ENCODE assay signal across 10 cellular contexts in the genomic region with DNA sequence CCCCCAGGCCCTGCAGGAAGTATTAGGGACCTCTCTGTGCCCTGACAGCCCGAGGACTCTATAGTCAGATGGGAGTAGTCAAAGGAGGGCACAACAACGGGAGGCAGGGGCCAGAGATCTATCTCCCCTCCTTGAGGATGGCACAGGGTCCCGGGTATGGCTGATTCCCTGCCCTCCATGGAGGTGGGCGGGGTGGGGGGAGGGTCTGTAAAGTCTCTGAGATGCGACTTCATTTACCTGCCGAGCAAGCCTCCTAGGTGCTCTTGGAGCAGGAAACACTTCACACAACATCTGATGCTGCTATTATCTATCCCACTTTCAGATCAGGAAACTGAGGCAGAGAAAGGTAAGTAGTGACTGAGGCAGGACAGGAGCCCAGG. TPM values are rescaled to one million over a fixed set of nuclear protein-coding genes. Genes with fewer than 3 reads are reported as not detected.
DNase-seq lines count a peak whose midpoint lies in the region; ATAC-seq and TF ChIP-seq lines count a peak whose summit lies in the region.
"Had no signal": no experiment of that assay in that cellular context is flagged by ENCODE, and none has a peak within 500 bp of the region (broad histone marks: within the 10 kb centered on the region; RNA-seq: fewer than 3 reads in every experiment).

No MANE protein-coding gene starts in this region.

- peak overlapping the region; percentile 29 for H3K4me3 ChIP-seq in AG09309 (ENCODE audit: control insufficient read depth, low read depth, low read length)
- no peak overlapping the region for H3K4me3 ChIP-seq in RWPE2 (ENCODE audit: severe bottlenecking)
- peak overlapping the region; percentile 45 for H3K4me3 ChIP-seq in fibroblast of pulmonary artery (replicated peaks; ENCODE audit: low read depth, low read length)
- H3K4me3 ChIP-seq in MM.1S (ENCODE audit: low read length): no peak overlapping the region

- H3K9me2 ChIP-seq in MM.1S (replicated peaks; ENCODE audit: insufficient read depth, low read length): no peaks in the 10 kb centered on the region

- H3K36me3 Mint-ChIP-seq in osteocyte (ENCODE audit: unreplicated experiment): peaks cover 5% of the 10 kb centered on the region

- no peaks in the 10 kb centered on the region for H3K79me2 ChIP-seq in MM.1S (ENCODE audit: low read length)

- H3F3A ChIP-seq in MM.1S (ENCODE audit: insufficient read depth, low read length): no peaks in the 10 kb centered on the region

- peak overlapping the region; percentile 75 for H3K4me3 Mint-ChIP-seq in osteocyte (ENCODE audit: unreplicated experiment)

- TF ChIP-seq CTCF in AG09309 (IDR thresholded peaks at IDR 0.05; ENCODE audit: control insufficient read depth, insufficient read depth, low read depth, low read length, missing control alignments) (no peak), RWPE2 (IDR thresholded peaks at IDR 0.05; ENCODE audit: poor library complexity, severe bottlenecking) (no peak), fibroblast of pulmonary artery (IDR thresholded peaks at IDR 0.05; ENCODE audit: low read length, missing control alignments) (no peak), osteocyte (IDR thresholded peaks at IDR 0.05) (no peak), MM.1S (IDR thresholded peaks at IDR 0.05; ENCODE audit: low read length) (no peak)

- DNase-seq in AG09309 (ENCODE audit: low read depth): no peak
- no peak for DNase-seq in RWPE2 (ENCODE audit: low spot score)
- no peak for DNase-seq in fibroblast of pulmonary artery (ENCODE audit: low read depth)
- no peak for DNase-seq in osteocyte (ENCODE audit: extremely low spot score, unreplicated experiment)
- DNase-seq in cerebellum (ENCODE audit: low spot score): no peak
- DNase-seq in MM.1S: no peak
- DNase-seq: activated CD4-positive, CD25-positive, alpha-beta regulatory T cell treated with anti-CD3 and anti-CD28 coated beads, Interleukin-2, amount 50 U/mL, for 72 hours; NCI-H510A had no signal

- no peak overlapping the region for H2AFZ ChIP-seq in MM.1S (ENCODE audit: low read length)

- H3K27me3 ChIP-seq in RWPE2 (ENCODE audit: insufficient read depth, poor library complexity, severe bottlenecking) (no peaks in the 10 kb centered on the region), MM.1S (replicated peaks; ENCODE audit: insufficient read depth, low read length) (peaks cover 64% of the 10 kb centered on the region)

- H3K9ac ChIP-seq in MM.1S (ENCODE audit: low read length): no peak overlapping the region

- ATAC-seq in RWPE2 (ENCODE audit: low read depth): no peak
- no peak for ATAC-seq in HG03442 (IDR thresholded peaks at IDR 0.05; ENCODE audit: unreplicated experiment)
- ATAC-seq in GM21619 (IDR thresholded peaks at IDR 0.05; ENCODE audit: unreplicated experiment): no peak

- peaks cover 27% of the 10 kb centered on the region for H3K4me1 ChIP-seq in RWPE2 (ENCODE audit: insufficient read depth, poor library complexity, severe bottlenecking)
- H3K4me1 ChIP-seq in MM.1S (ENCODE audit: low read length): peaks cover 9% of the 10 kb centered on the region

- peak overlapping the region; percentile 90 for H3K27ac Mint-ChIP-seq in osteocyte (ENCODE audit: unreplicated experiment)

- no peaks in the 10 kb centered on the region for H3K27me3 Mint-ChIP-seq in osteocyte (ENCODE audit: unreplicated experiment)

- H3K9me3 ChIP-seq in RWPE2 (ENCODE audit: severe bottlenecking): no peaks in the 10 kb centered on the region
- no peaks in the 10 kb centered on the region for H3K9me3 ChIP-seq in MM.1S (replicated peaks; ENCODE audit: insufficient read depth, low read length)

- H3K27ac ChIP-seq in RWPE2 (ENCODE audit: poor library complexity, severe bottlenecking) (peak overlapping the region; percentile 93), MM.1S (ENCODE audit: low read length) (no peak overlapping the region)

- H3K36me3 ChIP-seq in RWPE2 (ENCODE audit: low read depth) (peaks cover 15% of the 10 kb centered on the region), MM.1S (replicated peaks; ENCODE audit: insufficient read depth, low read length) (no peaks in the 10 kb centered on the region)

- H3K4me1 Mint-ChIP-seq in osteocyte (ENCODE audit: unreplicated experiment): peaks cover 66% of the 10 kb centered on the region

- no peaks in the 10 kb centered on the region for H3K9me3 Mint-ChIP-seq in osteocyte (ENCODE audit: unreplicated experiment)

- no peaks in the 10 kb centered on the region for H4K20me1 ChIP-seq in MM.1S (ENCODE audit: insufficient read depth, low read length)

- H3K4me2 ChIP-seq in MM.1S (ENCODE audit: low read depth, low read length): no peak overlapping the region

RNA-seq across cellular contexts. Expression of a gene that starts 0.8 kb away (rescaled TPM):
- 282 and 283 TPM in 2 replicates for total RNA-seq in osteocyte
- total RNA-seq in cerebellum: 2.6 TPM

RNA-seq across cellular contexts. Expression of a gene that starts 20.4 kb away (rescaled TPM):
- total RNA-seq in osteocyte (not detected in 2 replicates), cerebellum (not detected)

RNA-seq across cellular contexts. Expression of a gene that starts 40.3 kb away (rescaled TPM):
- total RNA-seq in osteocyte (29.2 and 31.5 TPM in 2 replicates), cerebellum (3.4 TPM)

RNA-seq across cellular contexts. Expression of a gene that starts 49.1 kb away (rescaled TPM):
- total RNA-seq in osteocyte (50.0 and 56.1 TPM in 2 replicates), cerebellum (39.1 TPM)

Comparison
In these comparisons a context has a peak if more than half of its experiments do, and no peak if none do; other contexts are left out.
1. H3K4me3 ChIP-seq: peak in AG09309 (single experiment) and fibroblast of pulmonary artery (single experiment); none in RWPE2 (single experiment) and MM.1S (single experiment).
2. RNA of a gene that starts 0.8 kb away (total RNA-seq): 282 to 283 TPM in osteocyte; 2.6 TPM in cerebellum (single experiment); every median in the first group is over 10 times any median in the second.